1 cellular context compared by ENCODE assay signal in the genomic region with DNA sequence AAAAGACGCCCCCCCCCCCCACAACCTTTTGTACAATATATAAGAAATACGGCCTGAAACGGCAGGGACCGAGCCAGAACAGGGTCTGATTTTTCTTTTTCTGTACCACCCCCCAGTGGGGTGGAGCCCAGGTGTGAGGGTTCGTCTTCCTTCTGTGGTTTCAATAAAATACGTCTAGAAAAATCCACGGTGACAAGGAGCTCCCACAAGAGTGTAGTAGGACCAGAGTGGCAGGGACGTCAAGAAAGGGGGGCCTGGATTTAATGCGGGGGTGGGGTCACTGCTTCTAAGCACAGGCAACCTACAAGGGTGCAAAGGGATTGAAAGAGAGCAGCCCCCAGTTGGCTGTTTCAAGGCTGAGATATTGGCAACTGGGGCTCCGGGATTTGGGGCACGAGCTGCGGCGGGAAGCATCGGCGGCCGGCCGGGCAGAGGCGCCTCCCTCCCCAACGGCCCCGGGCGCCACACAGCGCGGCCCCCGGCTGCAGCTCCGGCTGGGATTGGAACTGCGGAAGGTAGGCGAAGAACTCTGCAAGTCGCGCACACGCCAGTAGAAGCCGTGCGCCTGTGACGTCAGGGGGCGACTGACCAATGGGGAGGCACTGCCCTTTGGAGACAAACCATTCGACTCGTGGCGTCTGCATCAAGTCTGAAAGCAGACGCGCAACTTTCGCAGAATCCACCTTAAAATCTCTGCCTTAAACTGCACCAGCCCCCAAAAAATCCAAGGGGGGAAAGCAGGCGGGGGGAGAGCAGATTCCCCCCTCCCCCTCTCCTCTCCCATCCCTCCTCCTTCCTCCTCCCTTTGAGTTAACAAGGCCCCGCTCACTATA.
TF ChIP-seq lines count a peak whose summit lies in the region.

A gene (plus strand): TSS at position 623 of the 833 bp plus-strand sequence. CDS start 425 bp downstream, outside the sequence.

TF ChIP-seq in HEK293, 187 proteins besides CTCF, POLR2A, EP300 and RAD21 (continued from another document and continues in another):
- TF ChIP-seq, protein P1, sequence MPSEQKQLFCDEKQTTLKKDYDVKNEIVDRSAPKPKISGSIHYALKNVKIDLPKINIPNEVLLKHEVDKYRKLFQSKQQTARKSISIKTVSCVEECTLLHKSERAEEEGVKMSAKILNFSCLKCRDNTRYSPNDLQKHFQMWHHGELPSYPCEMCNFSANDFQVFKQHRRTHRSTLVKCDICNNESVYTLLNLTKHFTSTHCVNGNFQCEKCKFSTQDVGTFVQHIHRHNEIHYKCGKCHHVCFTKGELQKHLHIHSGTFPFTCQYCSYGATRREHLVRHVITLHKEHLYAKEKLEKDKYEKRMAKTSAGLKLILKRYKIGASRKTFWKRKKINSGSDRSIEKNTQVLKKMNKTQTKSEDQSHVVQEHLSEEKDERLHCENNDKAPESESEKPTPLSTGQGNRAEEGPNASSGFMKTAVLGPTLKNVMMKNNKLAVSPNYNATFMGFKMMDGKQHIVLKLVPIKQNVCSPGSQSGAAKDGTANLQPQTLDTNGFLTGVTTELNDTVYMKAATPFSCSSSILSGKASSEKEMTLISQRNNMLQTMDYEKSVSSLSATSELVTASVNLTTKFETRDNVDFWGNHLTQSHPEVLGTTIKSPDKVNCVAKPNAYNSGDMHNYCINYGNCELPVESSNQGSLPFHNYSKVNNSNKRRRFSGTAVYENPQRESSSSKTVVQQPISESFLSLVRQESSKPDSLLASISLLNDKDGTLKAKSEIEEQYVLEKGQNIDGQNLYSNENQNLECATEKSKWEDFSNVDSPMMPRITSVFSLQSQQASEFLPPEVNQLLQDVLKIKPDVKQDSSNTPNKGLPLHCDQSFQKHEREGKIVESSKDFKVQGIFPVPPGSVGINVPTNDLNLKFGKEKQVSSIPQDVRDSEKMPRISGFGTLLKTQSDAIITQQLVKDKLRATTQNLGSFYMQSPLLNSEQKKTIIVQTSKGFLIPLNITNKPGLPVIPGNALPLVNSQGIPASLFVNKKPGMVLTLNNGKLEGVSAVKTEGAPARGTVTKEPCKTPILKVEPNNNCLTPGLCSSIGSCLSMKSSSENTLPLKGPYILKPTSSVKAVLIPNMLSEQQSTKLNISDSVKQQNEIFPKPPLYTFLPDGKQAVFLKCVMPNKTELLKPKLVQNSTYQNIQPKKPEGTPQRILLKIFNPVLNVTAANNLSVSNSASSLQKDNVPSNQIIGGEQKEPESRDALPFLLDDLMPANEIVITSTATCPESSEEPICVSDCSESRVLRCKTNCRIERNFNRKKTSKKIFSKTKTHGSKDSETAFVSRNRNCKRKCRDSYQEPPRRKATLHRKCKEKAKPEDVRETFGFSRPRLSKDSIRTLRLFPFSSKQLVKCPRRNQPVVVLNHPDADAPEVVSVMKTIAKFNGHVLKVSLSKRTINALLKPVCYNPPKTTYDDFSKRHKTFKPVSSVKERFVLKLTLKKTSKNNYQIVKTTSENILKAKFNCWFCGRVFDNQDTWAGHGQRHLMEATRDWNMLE (tag by site-specific recombination; conservative IDR thresholded peaks at IDR 0.05; ENCODE audit: low read depth), result 0 out of 2 replicates have a peak, but pooled peaks have one; percentile 17
- TF ChIP-seq ZNF239 (tag by site-specific recombination; IDR thresholded peaks at IDR 0.05) (no peak), ZNF324 (tag by site-specific recombination; IDR thresholded peaks at IDR 0.05) (no peak), GLIS2 (tag by site-specific recombination; IDR thresholded peaks at IDR 0.05) (peak; percentile 91), ZNF394 (tag by site-specific recombination; IDR thresholded peaks at IDR 0.05; ENCODE audit: borderline replicate concordance) (peak; percentile 15; the same call in 1 of the 2 replicates), ZSCAN23 (tag by site-specific recombination; IDR thresholded peaks at IDR 0.05) (no peak), ZNF561 (tag by site-specific recombination; IDR thresholded peaks at IDR 0.05; ENCODE audit: borderline replicate concordance) (peak; percentile 77; the same call in 1 of the 2 replicates), GLIS1 (tag by site-specific recombination; IDR thresholded peaks at IDR 0.05) (peak; percentile 29; the same call in 1 of the 2 replicates), PRDM1 (tag by site-specific recombination; IDR thresholded peaks at IDR 0.05) (peak; percentile 71), HOXA7 (CRISPR knock-in tag; IDR thresholded peaks at IDR 0.05; ENCODE audit: borderline replicate concordance) (no peak), ZNF19 (tag by site-specific recombination; IDR thresholded peaks at IDR 0.05; ENCODE audit: low read depth) (no peak), ZNF621 (tag by site-specific recombination; IDR thresholded peaks at IDR 0.05) (no peak), ZNF623 (tag by site-specific recombination; IDR thresholded peaks at IDR 0.05) (no peak), GFI1B (tag by site-specific recombination; IDR thresholded peaks at IDR 0.05) (no peak), ZBTB17 (tag by site-specific recombination; IDR thresholded peaks at IDR 0.05) (0 out of 2 replicates have a peak, but pooled peaks have one; percentile 43), SCRT1 (tag by site-specific recombination; IDR thresholded peaks at IDR 0.05; ENCODE audit: borderline replicate concordance) (no peak), ZSCAN30 (tag by site-specific recombination; IDR thresholded peaks at IDR 0.05) (peak; percentile 85), ZNF837 (tag by site-specific recombination; IDR thresholded peaks at IDR 0.05) (no peak), ZBTB48 (tag by site-specific recombination; IDR thresholded peaks at IDR 0.05) (peak; percentile 48; the same call in 1 of the 2 replicates), ZNF548 (tag by site-specific recombination; IDR thresholded peaks at IDR 0.05) (no peak), ZNF792 (tag by site-specific recombination; IDR thresholded peaks at IDR 0.05) (no peak), WT1 (tag by site-specific recombination; IDR thresholded peaks at IDR 0.05) (no peak), SETDB1 (IDR thresholded peaks at IDR 0.05; ENCODE audit: insufficient read length, low read length) (no peak), ZEB2 (tag by site-specific recombination; IDR thresholded peaks at IDR 0.05) (peak; percentile 42; the same call in 1 of the 2 replicates), TCF7L2 (IDR thresholded peaks at IDR 0.05; ENCODE audit: borderline replicate concordance, low read depth, low read length) (no peak), YY1 (tag by site-specific recombination; IDR thresholded peaks at IDR 0.05) (no peak), ZNF555 (tag by site-specific recombination; conservative IDR thresholded peaks at IDR 0.05) (no peak), ZNF529 (tag by site-specific recombination; IDR thresholded peaks at IDR 0.05; ENCODE audit: insufficient replicate concordance) (no peak)
- TF ChIP-seq, protein P2, sequence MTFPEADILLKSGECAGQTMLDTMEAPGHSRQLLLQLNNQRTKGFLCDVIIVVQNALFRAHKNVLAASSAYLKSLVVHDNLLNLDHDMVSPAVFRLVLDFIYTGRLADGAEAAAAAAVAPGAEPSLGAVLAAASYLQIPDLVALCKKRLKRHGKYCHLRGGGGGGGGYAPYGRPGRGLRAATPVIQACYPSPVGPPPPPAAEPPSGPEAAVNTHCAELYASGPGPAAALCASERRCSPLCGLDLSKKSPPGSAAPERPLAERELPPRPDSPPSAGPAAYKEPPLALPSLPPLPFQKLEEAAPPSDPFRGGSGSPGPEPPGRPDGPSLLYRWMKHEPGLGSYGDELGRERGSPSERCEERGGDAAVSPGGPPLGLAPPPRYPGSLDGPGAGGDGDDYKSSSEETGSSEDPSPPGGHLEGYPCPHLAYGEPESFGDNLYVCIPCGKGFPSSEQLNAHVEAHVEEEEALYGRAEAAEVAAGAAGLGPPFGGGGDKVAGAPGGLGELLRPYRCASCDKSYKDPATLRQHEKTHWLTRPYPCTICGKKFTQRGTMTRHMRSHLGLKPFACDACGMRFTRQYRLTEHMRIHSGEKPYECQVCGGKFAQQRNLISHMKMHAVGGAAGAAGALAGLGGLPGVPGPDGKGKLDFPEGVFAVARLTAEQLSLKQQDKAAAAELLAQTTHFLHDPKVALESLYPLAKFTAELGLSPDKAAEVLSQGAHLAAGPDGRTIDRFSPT (tag by site-specific recombination; IDR thresholded peaks at IDR 0.05), result peak; percentile 54; the same call in 1 of the 2 replicates
- TF ChIP-seq, protein P3, sequence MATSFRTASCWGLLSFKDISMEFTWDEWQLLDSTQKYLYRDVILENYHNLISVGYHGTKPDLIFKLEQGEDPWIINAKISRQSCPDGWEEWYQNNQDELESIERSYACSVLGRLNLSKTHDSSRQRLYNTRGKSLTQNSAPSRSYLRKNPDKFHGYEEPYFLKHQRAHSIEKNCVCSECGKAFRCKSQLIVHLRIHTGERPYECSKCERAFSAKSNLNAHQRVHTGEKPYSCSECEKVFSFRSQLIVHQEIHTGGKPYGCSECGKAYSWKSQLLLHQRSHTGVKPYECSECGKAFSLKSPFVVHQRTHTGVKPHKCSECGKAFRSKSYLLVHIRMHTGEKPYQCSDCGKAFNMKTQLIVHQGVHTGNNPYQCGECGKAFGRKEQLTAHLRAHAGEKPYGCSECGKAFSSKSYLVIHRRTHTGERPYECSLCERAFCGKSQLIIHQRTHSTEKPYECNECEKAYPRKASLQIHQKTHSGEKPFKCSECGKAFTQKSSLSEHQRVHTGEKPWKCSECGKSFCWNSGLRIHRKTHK (tag by site-specific recombination; IDR thresholded peaks at IDR 0.05), result no peak
- TF ChIP-seq, protein P4, sequence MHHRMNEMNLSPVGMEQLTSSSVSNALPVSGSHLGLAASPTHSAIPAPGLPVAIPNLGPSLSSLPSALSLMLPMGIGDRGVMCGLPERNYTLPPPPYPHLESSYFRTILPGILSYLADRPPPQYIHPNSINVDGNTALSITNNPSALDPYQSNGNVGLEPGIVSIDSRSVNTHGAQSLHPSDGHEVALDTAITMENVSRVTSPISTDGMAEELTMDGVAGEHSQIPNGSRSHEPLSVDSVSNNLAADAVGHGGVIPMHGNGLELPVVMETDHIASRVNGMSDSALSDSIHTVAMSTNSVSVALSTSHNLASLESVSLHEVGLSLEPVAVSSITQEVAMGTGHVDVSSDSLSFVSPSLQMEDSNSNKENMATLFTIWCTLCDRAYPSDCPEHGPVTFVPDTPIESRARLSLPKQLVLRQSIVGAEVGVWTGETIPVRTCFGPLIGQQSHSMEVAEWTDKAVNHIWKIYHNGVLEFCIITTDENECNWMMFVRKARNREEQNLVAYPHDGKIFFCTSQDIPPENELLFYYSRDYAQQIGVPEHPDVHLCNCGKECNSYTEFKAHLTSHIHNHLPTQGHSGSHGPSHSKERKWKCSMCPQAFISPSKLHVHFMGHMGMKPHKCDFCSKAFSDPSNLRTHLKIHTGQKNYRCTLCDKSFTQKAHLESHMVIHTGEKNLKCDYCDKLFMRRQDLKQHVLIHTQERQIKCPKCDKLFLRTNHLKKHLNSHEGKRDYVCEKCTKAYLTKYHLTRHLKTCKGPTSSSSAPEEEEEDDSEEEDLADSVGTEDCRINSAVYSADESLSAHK (tag by site-specific recombination; IDR thresholded peaks at IDR 0.05), result peak; percentile 80
- TF ChIP-seq, protein P5, sequence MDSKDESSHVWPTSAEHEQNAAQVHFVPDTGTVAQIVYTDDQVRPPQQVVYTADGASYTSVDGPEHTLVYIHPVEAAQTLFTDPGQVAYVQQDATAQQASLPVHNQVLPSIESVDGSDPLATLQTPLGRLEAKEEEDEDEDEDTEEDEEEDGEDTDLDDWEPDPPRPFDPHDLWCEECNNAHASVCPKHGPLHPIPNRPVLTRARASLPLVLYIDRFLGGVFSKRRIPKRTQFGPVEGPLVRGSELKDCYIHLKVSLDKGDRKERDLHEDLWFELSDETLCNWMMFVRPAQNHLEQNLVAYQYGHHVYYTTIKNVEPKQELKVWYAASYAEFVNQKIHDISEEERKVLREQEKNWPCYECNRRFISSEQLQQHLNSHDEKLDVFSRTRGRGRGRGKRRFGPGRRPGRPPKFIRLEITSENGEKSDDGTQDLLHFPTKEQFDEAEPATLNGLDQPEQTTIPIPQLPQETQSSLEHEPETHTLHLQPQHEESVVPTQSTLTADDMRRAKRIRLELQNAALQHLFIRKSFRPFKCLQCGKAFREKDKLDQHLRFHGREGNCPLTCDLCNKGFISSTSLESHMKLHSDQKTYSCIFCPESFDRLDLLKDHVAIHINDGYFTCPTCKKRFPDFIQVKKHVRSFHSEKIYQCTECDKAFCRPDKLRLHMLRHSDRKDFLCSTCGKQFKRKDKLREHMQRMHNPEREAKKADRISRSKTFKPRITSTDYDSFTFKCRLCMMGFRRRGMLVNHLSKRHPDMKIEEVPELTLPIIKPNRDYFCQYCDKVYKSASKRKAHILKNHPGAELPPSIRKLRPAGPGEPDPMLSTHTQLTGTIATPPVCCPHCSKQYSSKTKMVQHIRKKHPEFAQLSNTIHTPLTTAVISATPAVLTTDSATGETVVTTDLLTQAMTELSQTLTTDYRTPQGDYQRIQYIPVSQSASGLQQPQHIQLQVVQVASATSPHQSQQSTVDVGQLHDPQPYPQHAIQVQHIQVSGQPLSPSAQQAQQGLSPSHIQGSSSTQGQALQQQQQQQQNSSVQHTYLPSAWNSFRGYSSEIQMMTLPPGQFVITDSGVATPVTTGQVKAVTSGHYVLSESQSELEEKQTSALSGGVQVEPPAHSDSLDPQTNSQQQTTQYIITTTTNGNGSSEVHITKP (tag by site-specific recombination; IDR thresholded peaks at IDR 0.05), result peak; percentile 98
- TF ChIP-seq, protein P6, sequence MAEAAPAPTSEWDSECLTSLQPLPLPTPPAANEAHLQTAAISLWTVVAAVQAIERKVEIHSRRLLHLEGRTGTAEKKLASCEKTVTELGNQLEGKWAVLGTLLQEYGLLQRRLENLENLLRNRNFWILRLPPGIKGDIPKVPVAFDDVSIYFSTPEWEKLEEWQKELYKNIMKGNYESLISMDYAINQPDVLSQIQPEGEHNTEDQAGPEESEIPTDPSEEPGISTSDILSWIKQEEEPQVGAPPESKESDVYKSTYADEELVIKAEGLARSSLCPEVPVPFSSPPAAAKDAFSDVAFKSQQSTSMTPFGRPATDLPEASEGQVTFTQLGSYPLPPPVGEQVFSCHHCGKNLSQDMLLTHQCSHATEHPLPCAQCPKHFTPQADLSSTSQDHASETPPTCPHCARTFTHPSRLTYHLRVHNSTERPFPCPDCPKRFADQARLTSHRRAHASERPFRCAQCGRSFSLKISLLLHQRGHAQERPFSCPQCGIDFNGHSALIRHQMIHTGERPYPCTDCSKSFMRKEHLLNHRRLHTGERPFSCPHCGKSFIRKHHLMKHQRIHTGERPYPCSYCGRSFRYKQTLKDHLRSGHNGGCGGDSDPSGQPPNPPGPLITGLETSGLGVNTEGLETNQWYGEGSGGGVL (tag by site-specific recombination; IDR thresholded peaks at IDR 0.05), result peak; percentile 54; the same call in 1 of the 2 replicates
- TF ChIP-seq, protein P7, sequence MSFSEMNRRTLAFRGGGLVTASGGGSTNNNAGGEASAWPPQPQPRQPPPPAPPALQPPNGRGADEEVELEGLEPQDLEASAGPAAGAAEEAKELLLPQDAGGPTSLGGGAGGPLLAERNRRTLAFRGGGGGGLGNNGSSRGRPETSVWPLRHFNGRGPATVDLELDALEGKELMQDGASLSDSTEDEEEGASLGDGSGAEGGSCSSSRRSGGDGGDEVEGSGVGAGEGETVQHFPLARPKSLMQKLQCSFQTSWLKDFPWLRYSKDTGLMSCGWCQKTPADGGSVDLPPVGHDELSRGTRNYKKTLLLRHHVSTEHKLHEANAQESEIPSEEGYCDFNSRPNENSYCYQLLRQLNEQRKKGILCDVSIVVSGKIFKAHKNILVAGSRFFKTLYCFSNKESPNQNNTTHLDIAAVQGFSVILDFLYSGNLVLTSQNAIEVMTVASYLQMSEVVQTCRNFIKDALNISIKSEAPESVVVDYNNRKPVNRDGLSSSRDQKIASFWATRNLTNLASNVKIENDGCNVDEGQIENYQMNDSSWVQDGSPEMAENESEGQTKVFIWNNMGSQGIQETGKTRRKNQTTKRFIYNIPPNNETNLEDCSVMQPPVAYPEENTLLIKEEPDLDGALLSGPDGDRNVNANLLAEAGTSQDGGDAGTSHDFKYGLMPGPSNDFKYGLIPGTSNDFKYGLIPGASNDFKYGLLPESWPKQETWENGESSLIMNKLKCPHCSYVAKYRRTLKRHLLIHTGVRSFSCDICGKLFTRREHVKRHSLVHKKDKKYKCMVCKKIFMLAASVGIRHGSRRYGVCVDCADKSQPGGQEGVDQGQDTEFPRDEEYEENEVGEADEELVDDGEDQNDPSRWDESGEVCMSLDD (tag by site-specific recombination; IDR thresholded peaks at IDR 0.05), result peak; percentile 71; the same call in 1 of the 2 replicates
